In the genomic region with DNA sequence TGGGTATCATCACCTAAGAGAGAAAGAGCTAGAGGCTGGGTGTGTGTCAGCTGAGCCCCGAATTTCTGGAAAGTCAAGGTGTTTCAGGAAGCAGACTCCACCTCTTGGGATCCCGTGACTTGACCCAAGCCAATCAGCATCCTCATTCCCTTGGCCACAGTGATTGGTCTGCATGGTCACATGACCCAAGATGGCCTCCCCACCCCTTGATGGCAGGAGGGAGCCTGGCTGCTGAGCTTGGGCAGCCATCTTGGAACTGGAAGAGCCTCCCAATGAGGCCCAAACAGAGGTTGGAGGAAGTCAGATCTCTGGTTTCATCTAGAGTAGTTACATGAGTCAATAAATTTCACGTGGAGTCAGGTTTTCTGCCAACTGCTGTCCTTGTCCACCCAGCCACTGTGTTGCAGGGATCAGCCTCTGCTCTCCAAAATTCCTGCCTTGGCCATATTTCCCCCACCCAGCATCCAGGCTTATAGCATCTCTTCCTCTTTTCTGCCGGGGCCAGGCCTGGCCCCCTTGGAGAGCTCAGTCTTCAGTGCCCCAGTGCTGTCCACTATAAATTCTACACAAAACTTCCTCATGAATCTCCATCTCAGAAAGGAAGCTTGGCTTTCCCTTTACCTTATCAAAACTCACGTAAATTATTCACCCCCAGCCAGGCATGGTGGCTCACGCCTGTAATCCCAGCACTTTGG, we compare ENCODE assay signal across 11 cellular contexts. TPM values are rescaled to one million over a fixed set of nuclear protein-coding genes. Genes with fewer than 3 reads are reported as not detected.
A peak's percentile ranks its signal among the peaks of the same experiment; 100 is the strongest.
DNase-seq lines count a peak whose midpoint lies in the region; ATAC-seq, FAIRE-seq and TF ChIP-seq lines count a peak whose summit lies in the region.
"Had no signal": no experiment of that assay in that cellular context is flagged by ENCODE, and none has a peak within 500 bp of the region (broad histone marks: within the 10 kb centered on the region; RNA-seq: fewer than 3 reads in every experiment).

No MANE protein-coding gene starts in this region.

- H3K36me3 Mint-ChIP-seq in CD4-positive, CD25-positive, alpha-beta regulatory T cell: no peaks in the 10 kb centered on the region
- H3K36me3 Mint-ChIP-seq in dendritic cell treated with granulocyte-macrophage colony-stimulating factor and Interleukin-4, amounts not matched to agents 40 ng/mL and 50 ng/mL, for 4 days (ENCODE audit: low read depth): peaks cover 18% of the 10 kb centered on the region
- no peaks in the 10 kb centered on the region for H3K36me3 Mint-ChIP-seq in osteocyte (ENCODE audit: unreplicated experiment)

- peaks cover 8% of the 10 kb centered on the region for H3K27me3 Mint-ChIP-seq in CD4-positive, CD25-positive, alpha-beta regulatory T cell
- peaks cover 7% of the 10 kb centered on the region for H3K27me3 Mint-ChIP-seq in dendritic cell treated with granulocyte-macrophage colony-stimulating factor and Interleukin-4, amounts not matched to agents 40 ng/mL and 50 ng/mL, for 4 days
- peaks cover 2% of the 10 kb centered on the region for H3K27me3 Mint-ChIP-seq in osteocyte (ENCODE audit: unreplicated experiment)

- H3K36me3 ChIP-seq in CD4-positive, CD25-positive, alpha-beta regulatory T cell (ENCODE audit: control insufficient read depth, insufficient read depth, low read length): peaks cover 4% of the 10 kb centered on the region
- H3K36me3 ChIP-seq in OCI-LY3 (replicated peaks; ENCODE audit: low read depth, low read length): no peaks in the 10 kb centered on the region
- H3K36me3 ChIP-seq: esophagus muscularis mucosa had no signal

- H4K20me1 ChIP-seq in OCI-LY3 (ENCODE audit: insufficient read depth, low read length): no peaks in the 10 kb centered on the region

- H3K4me1 ChIP-seq in CD4-positive, CD25-positive, alpha-beta regulatory T cell (ENCODE audit: control insufficient read depth, insufficient read depth, low read length, poor library complexity, severe bottlenecking): peaks cover 13% of the 10 kb centered on the region
- peaks cover 13% of the 10 kb centered on the region for H3K4me1 ChIP-seq in OCI-LY3 (ENCODE audit: low read length)

- no peak for FAIRE-seq in RCC 7860 (lab: Jason Lieb, UNC)
- FAIRE-seq: A204.1 had no signal

- H3K4me2 ChIP-seq in OCI-LY3 (ENCODE audit: low read length): no peak overlapping the region

- H3K79me2 ChIP-seq in OCI-LY3 (ENCODE audit: low read length): no peaks in the 10 kb centered on the region

- no peak for ATAC-seq in CD4-positive, CD25-positive, alpha-beta regulatory T cell (ENCODE audit: low read depth in 2 of 2)

- no peaks in the 10 kb centered on the region for H3K27me3 ChIP-seq in CD4-positive, CD25-positive, alpha-beta regulatory T cell (ENCODE audit: control insufficient read depth, insufficient read depth, low read length)
- no peaks in the 10 kb centered on the region for H3K27me3 ChIP-seq in OCI-LY3 (ENCODE audit: low read depth, low read length)
- H3K27me3 ChIP-seq: esophagus muscularis mucosa had no signal

- DNase-seq in DMS53 (lab: John Stamatoyannopoulos, UW): peak; percentile 16
- DNase-seq in DMS53 treated with DMSO at 0.1 percent for 48 hours (lab: John Stamatoyannopoulos, UW; ENCODE audit: unreplicated experiment): no peak
- no peak for DNase-seq in CD4-positive, CD25-positive, alpha-beta regulatory T cell
- no peak for DNase-seq in osteocyte (ENCODE audit: extremely low spot score, unreplicated experiment)
- DNase-seq in foreskin melanocyte: no peak
- no peak for DNase-seq in RCC 7860 (ENCODE audit: low spot score)
- DNase-seq: SIG-M5 had no signal

- H3K9me3 Mint-ChIP-seq in CD4-positive, CD25-positive, alpha-beta regulatory T cell: peaks cover 0 to 2% (median 0%) of the 10 kb centered on the region in 7 donors
- no peaks in the 10 kb centered on the region for H3K9me3 Mint-ChIP-seq in dendritic cell treated with granulocyte-macrophage colony-stimulating factor and Interleukin-4, amounts not matched to agents 40 ng/mL and 50 ng/mL, for 4 days
- no peaks in the 10 kb centered on the region for H3K9me3 Mint-ChIP-seq in osteocyte (ENCODE audit: unreplicated experiment)

- no peaks in the 10 kb centered on the region for H3K9me3 ChIP-seq in CD4-positive, CD25-positive, alpha-beta regulatory T cell (ENCODE audit: control insufficient read depth in 2 of 2, low read length in 2 of 2)
- no peaks in the 10 kb centered on the region for H3K9me3 ChIP-seq in OCI-LY3 (ENCODE audit: insufficient read depth, low read length)
- H3K9me3 ChIP-seq: esophagus muscularis mucosa had no signal

- no peak overlapping the region for H3K4me3 ChIP-seq in CD4-positive, CD25-positive, alpha-beta regulatory T cell (ENCODE audit: low read depth, low read length)
- H3K4me3 ChIP-seq in OCI-LY3 (ENCODE audit: low read length): no peak overlapping the region
- H3K4me3 ChIP-seq: esophagus muscularis mucosa had no signal

- peak overlapping the region; percentile 41; the same call in 1 of the 2 replicates for H2AFZ ChIP-seq in OCI-LY3 (ENCODE audit: low read depth, low read length)

- peak overlapping the region; percentile 52 to 90 (median 76) for H3K27ac Mint-ChIP-seq in CD4-positive, CD25-positive, alpha-beta regulatory T cell
- peak overlapping the region; percentile 33 for H3K27ac Mint-ChIP-seq in dendritic cell treated with granulocyte-macrophage colony-stimulating factor and Interleukin-4, amounts not matched to agents 40 ng/mL and 50 ng/mL, for 4 days
- H3K27ac Mint-ChIP-seq in osteocyte (ENCODE audit: unreplicated experiment): no peak overlapping the region

- intact Hi-C loops in dendritic cell treated with granulocyte-macrophage colony-stimulating factor and Interleukin-4, amounts not matched to agents 40 ng/mL and 50 ng/mL, for 4 days (cut with micrococcal nuclease): no loop called here

- peak overlapping the region in 1 of 4 donors; percentile 52 for H3K4me3 Mint-ChIP-seq in CD4-positive, CD25-positive, alpha-beta regulatory T cell
- no peak overlapping the region for H3K4me3 Mint-ChIP-seq in dendritic cell treated with granulocyte-macrophage colony-stimulating factor and Interleukin-4, amounts not matched to agents 40 ng/mL and 50 ng/mL, for 4 days
- H3K4me3 Mint-ChIP-seq in osteocyte (ENCODE audit: unreplicated experiment): no peak overlapping the region

- TF ChIP-seq CTCF in OCI-LY3 (IDR thresholded peaks at IDR 0.05; ENCODE audit: low read depth, low read length) (no peak), osteocyte (IDR thresholded peaks at IDR 0.05) (no peak)

- H3K27ac ChIP-seq in CD4-positive, CD25-positive, alpha-beta regulatory T cell (ENCODE audit: insufficient read depth, low read length, poor library complexity, severe bottlenecking): peak overlapping the region; percentile 14
- no peak overlapping the region for H3K27ac ChIP-seq in OCI-LY3 (ENCODE audit: low read length)
- H3K27ac ChIP-seq: esophagus muscularis mucosa had no signal

- H3K9ac ChIP-seq in OCI-LY3 (ENCODE audit: low read length): no peak overlapping the region

- peaks cover 8 to 75% (median 22%) of the 10 kb centered on the region in 4 donors for H3K4me1 Mint-ChIP-seq in CD4-positive, CD25-positive, alpha-beta regulatory T cell
- peaks cover 88% of the 10 kb centered on the region for H3K4me1 Mint-ChIP-seq in dendritic cell treated with granulocyte-macrophage colony-stimulating factor and Interleukin-4, amounts not matched to agents 40 ng/mL and 50 ng/mL, for 4 days (ENCODE audit: low read depth)
- no peaks in the 10 kb centered on the region for H3K4me1 Mint-ChIP-seq in osteocyte (ENCODE audit: unreplicated experiment)

RNA-seq across cellular contexts. Expression of a gene that starts 17.2 kb away (rescaled TPM):
- 68.7 TPM for total RNA-seq in CD4-positive, CD25-positive, alpha-beta regulatory T cell
- 100 to 1,000 TPM; 187 to 229 (median 210) TPM for polyA plus RNA-seq in CD4-positive, CD25-positive, alpha-beta regulatory T cell
- total RNA-seq in osteocyte: not detected in 2 replicates

RNA-seq across cellular contexts. Expression of a gene that starts 54.8 kb away (rescaled TPM):
- 60.0 TPM for total RNA-seq in CD4-positive, CD25-positive, alpha-beta regulatory T cell
- polyA plus RNA-seq in CD4-positive, CD25-positive, alpha-beta regulatory T cell: 10 to 100 TPM; 64.8 to 89.1 (median 75.3) TPM
- total RNA-seq in osteocyte: 35.8 and 42.9 TPM in 2 replicates

Comparison
In these comparisons a context has a peak if more than half of its experiments do, and no peak if none do; other contexts are left out.
1. RNA of a gene that starts 17.2 kb away (total RNA-seq): 68.7 TPM in CD4-positive, CD25-positive, alpha-beta regulatory T cell (single experiment); not detected in osteocyte; every median in the first group is over 10 times any median in the second.